ENCODE assay signal across 19 cellular contexts in the genomic region with DNA sequence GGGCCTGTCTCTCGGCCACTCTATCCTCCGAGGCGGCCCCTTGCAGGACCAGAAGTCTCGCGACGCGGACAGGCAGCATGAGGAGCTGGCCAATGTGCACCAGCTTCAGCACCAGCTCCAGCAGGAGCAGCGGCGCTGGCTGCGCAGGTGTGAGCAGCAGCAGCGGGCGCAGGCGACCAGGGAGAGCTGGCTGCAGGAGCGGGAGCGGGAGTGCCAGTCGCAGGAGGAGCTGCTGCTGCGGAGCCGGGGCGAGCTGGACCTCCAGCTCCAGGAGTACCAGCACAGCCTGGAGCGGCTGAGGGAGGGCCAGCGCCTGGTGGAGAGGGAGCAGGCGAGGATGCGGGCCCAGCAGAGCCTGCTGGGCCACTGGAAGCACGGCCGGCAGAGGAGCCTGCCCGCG.
DNase-seq lines count a peak whose midpoint lies in the region; ATAC-seq and TF ChIP-seq lines count a peak whose summit lies in the region.
"Had no signal": no experiment of that assay in that cellular context is flagged by ENCODE, and none has a peak within 500 bp of the region (broad histone marks: within the 10 kb centered on the region; RNA-seq: fewer than 3 reads in every experiment).

No MANE protein-coding gene starts in this region.

- no peak overlapping the region for H4K8ac ChIP-seq in mesenchymal stem cell (ENCODE audit: low read length)

- H3K9me3 ChIP-seq in mesenchymal stem cell (ENCODE audit: control insufficient read depth, low read length): no peaks in the 10 kb centered on the region
- H3K9me3 ChIP-seq in lower lobe of right lung: no peaks in the 10 kb centered on the region
- H3K9me3 ChIP-seq: A549, BE2C had no signal

- no peak overlapping the region for H3K9ac ChIP-seq in mesenchymal stem cell (ENCODE audit: low read length)
- H3K9ac ChIP-seq: GM23248 had no signal

- ATAC-seq in WTC11 (no peak), lower lobe of right lung (no peak)
- peak; percentile 13 for ATAC-seq in stimulated activated effector memory CD8-positive, alpha-beta T cell treated with anti-CD3 and anti-CD28 coated beads, Interleukin-12 subunit alpha, Interleukin-12 subunit beta, amount 100 ng/mL, for 72 hours
- ATAC-seq: A549, K562 had no signal

- peak overlapping the region; percentile 66 for H3K27ac ChIP-seq in mesenchymal stem cell (ENCODE audit: low read length, poor library complexity, severe bottlenecking)
- H3K27ac ChIP-seq in lower lobe of right lung: no peak overlapping the region
- H3K27ac ChIP-seq: A549, C4-2B, GM23248 had no signal

- H3K9me3 Mint-ChIP-seq in WTC11: peaks cover 14% of the 10 kb centered on the region
- no peaks in the 10 kb centered on the region for H3K9me3 Mint-ChIP-seq in stimulated activated effector memory CD8-positive, alpha-beta T cell treated with anti-CD3 and anti-CD28 coated beads, Interleukin-12 subunit alpha, Interleukin-12 subunit beta, amount 100 ng/mL, for 72 hours
- H3K9me3 Mint-ChIP-seq: CD4-positive, alpha-beta memory T cell; HFFc6 had no signal

- in situ Hi-C loops in GM13976 (cut with MboI; ENCODE audit: low sequenced_read_pairs, unreplicated experiment): loop anchor here (25.0 kb wide), 1 partner anchor 1003 kb away; no protein-coding TSS in a partner anchor

- peak overlapping the region; percentile 34 for H2BK15ac ChIP-seq in mesenchymal stem cell (ENCODE audit: low read depth, poor library complexity, severe bottlenecking)

- H2AK5ac ChIP-seq in mesenchymal stem cell (ENCODE audit: low read length, severe bottlenecking): peak overlapping the region; percentile 70

- no peaks in the 10 kb centered on the region for H3K36me3 Mint-ChIP-seq in WTC11
- H3K36me3 Mint-ChIP-seq in stimulated activated effector memory CD8-positive, alpha-beta T cell treated with anti-CD3 and anti-CD28 coated beads, Interleukin-12 subunit alpha, Interleukin-12 subunit beta, amount 100 ng/mL, for 72 hours: no peaks in the 10 kb centered on the region
- H3K36me3 Mint-ChIP-seq: CD4-positive, alpha-beta memory T cell had no signal

- DNase-seq in H7 (peak; percentile 30), WTC11 (ENCODE audit: low spot score) (no peak), mesenchymal stem cell (no peak), lower lobe of right lung (no peak), mesenteric fat pad (ENCODE audit: low spot score) (no peak), HuH-7.5 (ENCODE audit: low spot score) (no peak), GM13976 (ENCODE audit: low spot score) (no peak)
- DNase-seq in stimulated activated effector memory CD8-positive, alpha-beta T cell treated with anti-CD3 and anti-CD28 coated beads, Interleukin-12 subunit alpha, Interleukin-12 subunit beta, amount 100 ng/mL, for 72 hours (ENCODE audit: low spot score in 2 of 2): no peak
- DNase-seq: BE2C; CD4-positive, alpha-beta memory T cell; DMS79 treated with DMSO at 0.1 percent for 48 hours; EL; GDM1; GM23248; HCEC 1CT; HFFc6 had no signal

- H3K4me2 ChIP-seq in mesenchymal stem cell (ENCODE audit: low read length, poor library complexity, severe bottlenecking): no peak overlapping the region
- H3K4me2 ChIP-seq: A549 had no signal

- H3K4me1 Mint-ChIP-seq in WTC11: no peaks in the 10 kb centered on the region
- H3K4me1 Mint-ChIP-seq in stimulated activated effector memory CD8-positive, alpha-beta T cell treated with anti-CD3 and anti-CD28 coated beads, Interleukin-12 subunit alpha, Interleukin-12 subunit beta, amount 100 ng/mL, for 72 hours: no peaks in the 10 kb centered on the region
- H3K4me1 Mint-ChIP-seq: CD4-positive, alpha-beta memory T cell had no signal

- no peak overlapping the region for H2AFZ ChIP-seq in mesenchymal stem cell (ENCODE audit: low read depth, low read length)
- H2AFZ ChIP-seq: GM23248 had no signal

- no peak overlapping the region for H2BK5ac ChIP-seq in mesenchymal stem cell (ENCODE audit: low read depth, low read length, poor library complexity, severe bottlenecking)

- POLR2A ChIA-PET in WTC11 (lab: Charles Lee): no interaction called here

- no peak overlapping the region for H3K23ac ChIP-seq in mesenchymal stem cell (ENCODE audit: low read length in 2 of 2)

- no peak overlapping the region for H4K91ac ChIP-seq in mesenchymal stem cell (ENCODE audit: low read length)

- H3K27me3 Mint-ChIP-seq in WTC11 (ENCODE audit: low read depth): no peaks in the 10 kb centered on the region

- WGBS in mesenchymal stem cell: 98% methylated on average over 27 of the region's 27 CpGs

- H3K4me1 ChIP-seq in mesenchymal stem cell (ENCODE audit: control insufficient read depth, insufficient read depth, low read depth, low read length): peaks cover 12% of the 10 kb centered on the region
- H3K4me1 ChIP-seq in lower lobe of right lung: no peaks in the 10 kb centered on the region
- H3K4me1 ChIP-seq: A549, BE2C had no signal

- H3K4ac ChIP-seq in mesenchymal stem cell (ENCODE audit: low read depth in 1 of 2, low read length in 2 of 2): no peak overlapping the region

- H3K14ac ChIP-seq in mesenchymal stem cell (ENCODE audit: low read length in 2 of 2): no peak overlapping the region

- H3K18ac ChIP-seq in mesenchymal stem cell (ENCODE audit: low read depth in 1 of 2, low read length in 2 of 2): no peak overlapping the region

- CTCF ChIA-PET in WTC11 (lab: Charles Lee): no interaction called here

- no peaks in the 10 kb centered on the region for H3K36me3 ChIP-seq in H7 (replicated peaks; ENCODE audit: control insufficient read depth, insufficient read depth, low read length)
- peaks cover 0 to 30% of the 10 kb centered on the region in 2 experiments for H3K36me3 ChIP-seq in mesenchymal stem cell (ENCODE audit: control insufficient read depth in 1 of 2, insufficient read depth in 2 of 2, low read depth in 1 of 2, low read length in 2 of 2)
- peaks cover 12% of the 10 kb centered on the region for H3K36me3 ChIP-seq in lower lobe of right lung

- no peak overlapping the region for H2BK120ac ChIP-seq in mesenchymal stem cell (ENCODE audit: low read depth, low read length)

- H3K27me3 ChIP-seq in H7 (ENCODE audit: control insufficient read depth, insufficient read depth, low read length): no peaks in the 10 kb centered on the region
- H3K27me3 ChIP-seq in mesenchymal stem cell (ENCODE audit: control insufficient read depth in 1 of 2, insufficient read depth in 1 of 2, low read length in 2 of 2): no peaks in the 10 kb centered on the region
- no peaks in the 10 kb centered on the region for H3K27me3 ChIP-seq in lower lobe of right lung (ENCODE audit: low read depth)
- H3K27me3 ChIP-seq: BE2C had no signal

- TF ChIP-seq CTCF in WTC11 (IDR thresholded peaks at IDR 0.05) (no peak), lower lobe of right lung (IDR thresholded peaks at IDR 0.05) (no peak), GM13976 (IDR thresholded peaks at IDR 0.05; ENCODE audit: borderline replicate concordance, control extremely low read depth, extremely low read depth, insufficient read depth, missing control alignments) (no peak)

- intact Hi-C loops in lower lobe of right lung (cut with DNase I): no loop called here

- H3K4me3 Mint-ChIP-seq in WTC11: no peak overlapping the region
- H3K4me3 Mint-ChIP-seq in stimulated activated effector memory CD8-positive, alpha-beta T cell treated with anti-CD3 and anti-CD28 coated beads, Interleukin-12 subunit alpha, Interleukin-12 subunit beta, amount 100 ng/mL, for 72 hours: no peak overlapping the region
- H3K4me3 Mint-ChIP-seq: CD4-positive, alpha-beta memory T cell; HFFc6 had no signal

- H2BK12ac ChIP-seq in mesenchymal stem cell (ENCODE audit: low read length in 2 of 2): peak overlapping the region in 1 of 2 experiments; percentile 29

- H3K27ac Mint-ChIP-seq in WTC11: no peak overlapping the region
- H3K27ac Mint-ChIP-seq in stimulated activated effector memory CD8-positive, alpha-beta T cell treated with anti-CD3 and anti-CD28 coated beads, Interleukin-12 subunit alpha, Interleukin-12 subunit beta, amount 100 ng/mL, for 72 hours: no peak overlapping the region
- H3K27ac Mint-ChIP-seq: CD4-positive, alpha-beta memory T cell; HFFc6 had no signal

- H3K79me1 ChIP-seq in mesenchymal stem cell (replicated peaks; ENCODE audit: low read length, poor library complexity, severe bottlenecking): peaks cover 19% of the 10 kb centered on the region

- H3K4me3 ChIP-seq in H7 (ENCODE audit: insufficient read depth, low read depth, low read length) (no peak overlapping the region), mesenchymal stem cell (ENCODE audit: insufficient read depth in 1 of 2, low read depth in 1 of 2, low read length in 2 of 2) (no peak overlapping the region), lower lobe of right lung (no peak overlapping the region)
- H3K4me3 ChIP-seq: A549, GM23248, K562 had no signal

TF ChIP-seq in WTC11, 78 proteins besides CTCF, POLR2A, EP300 and RAD21:
- TF ChIP-seq KAT7 (CRISPR knock-in tag; IDR thresholded peaks at IDR 0.05; ENCODE audit: borderline replicate concordance): no peak
- TF ChIP-seq RELA (CRISPR knock-in tag; IDR thresholded peaks at IDR 0.05; ENCODE audit: borderline replicate concordance): 0 out of 2 replicates have a peak, but pooled peaks have one; percentile 49
TF ChIP-seq in WTC11: peak in this region for 1.
